13 cellular contexts compared by ENCODE assay signal in genomic region chr5:119286516-119287488, GRCh38.
A peak's percentile ranks its signal among the peaks of the same experiment; 100 is the strongest.
DNase-seq lines count a peak whose midpoint lies in the region; ATAC-seq, FAIRE-seq and TF ChIP-seq lines count a peak whose summit lies in the region.
"Had no signal": no experiment of that assay in that cellular context is flagged by ENCODE, and none has a peak within 500 bp of the region (broad histone marks: within the 10 kb centered on the region; RNA-seq: fewer than 3 reads in every experiment).

No MANE protein-coding gene starts in this region.

- H3K9ac ChIP-seq in SK-N-SH = 0 out of 2 replicates have a peak overlapping the region, but pooled peaks have one; percentile 12

- ATAC-seq in A549 = peak; percentile 49 to 55; a peak in 5 of 6 replicates
- peak; percentile 6 for ATAC-seq in GM18867 (IDR thresholded peaks at IDR 0.05; ENCODE audit: unreplicated experiment)
- no peak for ATAC-seq in HG02642 (IDR thresholded peaks at IDR 0.05; ENCODE audit: poor library complexity, unreplicated experiment)

- intact Hi-C loops in lower leg skin (cut with DNase I; ENCODE audit: low total_unique reads) = no loop called here

- peaks cover 11% of the 10 kb centered on the region for H3K4me1 Mint-ChIP-seq in endothelial cell (ENCODE audit: unreplicated experiment)

- H3K27ac ChIP-seq in A549 (peak overlapping the region; percentile 73 to 83), SK-N-SH (ENCODE audit: low read depth in 2 of 2, low read length in 1 of 2) (peak overlapping the region; percentile 45 to 86), epithelial cell of prostate (peak overlapping the region; percentile 78)

- TF ChIP-seq EP300 in A549 (IDR thresholded peaks at IDR 0.05) (no peak), SK-N-SH (IDR thresholded peaks at IDR 0.05; ENCODE audit: borderline replicate concordance in 1 of 2, low read depth in 1 of 2, low read length in 1 of 2) (no peak)

- H3K9me2 ChIP-seq in SK-N-SH = no peaks in the 10 kb centered on the region

- H3K4me1 ChIP-seq in A549 (peaks cover 74% of the 10 kb centered on the region), SK-N-SH (ENCODE audit: control insufficient read depth in 1 of 2, insufficient read depth in 2 of 2, low read depth in 1 of 2, low read length in 1 of 2) (peaks cover 15 to 28% of the 10 kb centered on the region in 2 experiments)

- no peaks in the 10 kb centered on the region for H3K9me3 Mint-ChIP-seq in endothelial cell (ENCODE audit: unreplicated experiment)
- H3K9me3 Mint-ChIP-seq: nephron progenitor cell had no signal

- peaks cover 62% of the 10 kb centered on the region for H3K79me2 ChIP-seq in SK-N-SH (ENCODE audit: insufficient read depth)

- no peaks in the 10 kb centered on the region for H3K9me3 ChIP-seq in A549
- no peaks in the 10 kb centered on the region for H3K9me3 ChIP-seq in SK-N-SH

- TF ChIP-seq RAD21 in A549 (conservative IDR thresholded peaks at IDR 0.05 in 1 of 2, IDR thresholded peaks at IDR 0.05 in 1 of 2) (no peak), SK-N-SH (IDR thresholded peaks at IDR 0.05; ENCODE audit: low read length) (no peak)

- peaks cover 5% of the 10 kb centered on the region for H3K36me3 Mint-ChIP-seq in endothelial cell (ENCODE audit: low read depth, unreplicated experiment)

- DNase-seq in A549 (ENCODE audit: low read depth in 1 of 2, low spot score in 1 of 2) (peak in 1 of 2 experiments; percentile 5), SK-N-SH (no peak), epithelial cell of prostate (ENCODE audit: low read depth, low spot score) (no peak), H54 (ENCODE audit: insufficient read length, low spot score) (no peak), lower leg skin (ENCODE audit: low spot score in 2 of 2) (no peak), endothelial cell (ENCODE audit: low spot score) (no peak)
- DNase-seq: activated effector memory CD4-positive, alpha-beta T cell treated with Interleukin-2 at 50 U/mL for 16 hours; C1 segment of cervical spinal cord; NCI-H526 treated with DMSO at 0.1 percent for 48 hours; nephron progenitor cell; T1000 had no signal

- FAIRE-seq in A549 (lab: Jason Lieb, UNC) = no peak
- no peak for FAIRE-seq in H54 (lab: Jason Lieb, UNC)

- H3K36me3 ChIP-seq in SK-N-SH (replicated peaks in 1 of 2; ENCODE audit: control insufficient read depth in 1 of 2, insufficient read depth in 2 of 2, low read length in 1 of 2) = no peaks in the 10 kb centered on the region

- POLR2A ChIA-PET in A549 (lab: Yijun Ruan, JAX) = interaction anchor here (1.0 to 2.4 kb wide), 3 partner anchors 16 to 216 kb away, joined by 5 to 12 read pairs (median 9); partner anchors contain the start of gene DMXL1
- POLR2A ChIA-PET in SK-N-SH (lab: Yijun Ruan, JAX) = interaction anchor here (0.7 kb wide), 1 partner anchor 12 kb away, joined by 3 read pairs; no protein-coding TSS in a partner anchor

- no peak for TF ChIP-seq CTCF in A549 (IDR thresholded peaks at IDR 0.05)
- TF ChIP-seq CTCF in SK-N-SH (IDR thresholded peaks at IDR 0.05) = no peak
- no peak for TF ChIP-seq CTCF in lower leg skin (IDR thresholded peaks at IDR 0.05)
- no peak for TF ChIP-seq CTCF in endothelial cell (IDR thresholded peaks at IDR 0.05; ENCODE audit: unreplicated experiment)

- H3K4me2 ChIP-seq in A549 (peak overlapping the region; percentile 86), SK-N-SH (peak overlapping the region; percentile 73)

- TF ChIP-seq POLR2A in A549 (IDR thresholded peaks at IDR 0.05; ENCODE audit: low read length) = no peak
- TF ChIP-seq POLR2A in H54 (IDR thresholded peaks at IDR 0.05; ENCODE audit: low read depth, low read length) = no peak
- no peak for TF ChIP-seq POLR2A in lower leg skin (IDR thresholded peaks at IDR 0.05)

- H3K27ac Mint-ChIP-seq in endothelial cell (ENCODE audit: unreplicated experiment) = no peak overlapping the region

- CTCF ChIA-PET in A549 (lab: Yijun Ruan, JAX) = interaction anchor here (0.6 to 2.5 kb wide), 2 partner anchors 13 to 125 kb away, joined by 3 to 8 read pairs; no protein-coding TSS in a partner anchor
- CTCF ChIA-PET in SK-N-SH (lab: Yijun Ruan, JAX) = no interaction called here

- H3F3A ChIP-seq in SK-N-SH (replicated peaks; ENCODE audit: insufficient read depth) = peaks cover 12% of the 10 kb centered on the region

- H2AFZ ChIP-seq in SK-N-SH (ENCODE audit: low read depth) = no peak overlapping the region

- 75% methylated on average over 8 of the region's 8 CpGs for WGBS in A549 (ENCODE audit: missing lambda C conversion rate)
- WGBS in SK-N-SH (ENCODE audit: low lambda C conversion rate) = 92% methylated on average over 8 of the region's 8 CpGs
- WGBS in lower leg skin, 2 donors = 89 to 94% methylated on average over 8 of the region's 8 CpGs

- H3K4me3 ChIP-seq in A549 (peak overlapping the region; percentile 23), SK-N-SH (ENCODE audit: low read depth in 2 of 2, low read length in 1 of 2) (peak overlapping the region in 1 of 2 experiments; percentile 20; a peak in 1 of 4 replicates), lower leg skin (ENCODE audit: low read depth, poor library complexity, severe bottlenecking) (no peak overlapping the region)

- no peaks in the 10 kb centered on the region for H4K20me1 ChIP-seq in SK-N-SH (ENCODE audit: insufficient read depth)

- no peak overlapping the region for H3K4me3 Mint-ChIP-seq in endothelial cell (ENCODE audit: unreplicated experiment)
- H3K4me3 Mint-ChIP-seq: nephron progenitor cell had no signal

- H3K27me3 ChIP-seq in SK-N-SH (ENCODE audit: insufficient read depth) = no peaks in the 10 kb centered on the region

- H3K27me3 Mint-ChIP-seq in endothelial cell (ENCODE audit: unreplicated experiment) = peaks cover 2% of the 10 kb centered on the region

TF ChIP-seq in A549, 52 proteins besides CTCF, POLR2A, EP300 and RAD21:
- TF ChIP-seq JUN (IDR thresholded peaks at IDR 0.05) = no peak

TF ChIP-seq in SK-N-SH, 30 proteins besides CTCF, POLR2A, EP300 and RAD21:
- TF ChIP-seq RXRA (IDR thresholded peaks at IDR 0.05; ENCODE audit: borderline replicate concordance, low read depth) (no peak), RFX5 (IDR thresholded peaks at IDR 0.05; ENCODE audit: low read length) (no peak), NRF1 (IDR thresholded peaks at IDR 0.05; ENCODE audit: low read depth, low read length) (no peak), ELF1 (IDR thresholded peaks at IDR 0.05) (no peak), MXI1 (IDR thresholded peaks at IDR 0.05; ENCODE audit: low read depth, low read length) (no peak), GATA2 (CRISPR knock-in tag; IDR thresholded peaks at IDR 0.05) (no peak), FOXM1 (IDR thresholded peaks at IDR 0.05; ENCODE audit: low read depth) (no peak), EZH2phosphoT487 (IDR thresholded peaks at IDR 0.05; ENCODE audit: borderline replicate concordance, low read depth) (no peak), TEAD4 (IDR thresholded peaks at IDR 0.05; ENCODE audit: borderline replicate concordance, insufficient read depth) (no peak), FOXJ3 (CRISPR knock-in tag; IDR thresholded peaks at IDR 0.05) (no peak), JUND (IDR thresholded peaks at IDR 0.05) (no peak), YY1 (IDR thresholded peaks at IDR 0.05; ENCODE audit: low read depth) (no peak), CHD2 (IDR thresholded peaks at IDR 0.05; ENCODE audit: low read length, partially characterized antibody) (no peak), IRF3 (IDR thresholded peaks at IDR 0.05; ENCODE audit: low read depth, low read length) (no peak)
TF ChIP-seq in SK-N-SH: peak in this region for 0.
